Comparison of ENCODE assay signal across 8 cellular contexts in genomic region chr20:31713312-31714049, GRCh38. TPM values are rescaled to one million over a fixed set of nuclear protein-coding genes. Genes with fewer than 3 reads are reported as not detected.
DNase-seq lines count a peak whose midpoint lies in the region; ATAC-seq and TF ChIP-seq lines count a peak whose summit lies in the region.

No MANE protein-coding gene starts in this region.

- peak; percentile 32 for DNase-seq in T1000 (lab: John Stamatoyannopoulos, UW)
- peak; percentile 90 for DNase-seq in fibroblast of the aortic adventitia (ENCODE audit: low read depth)
- DNase-seq in osteoblast (ENCODE audit: insufficient read length, low spot score, missing footprints) = peak; percentile 93
- DNase-seq in NCI-H2081 treated with DMSO at 0.1 percent for 48 hours (lab: John Stamatoyannopoulos, UW) = no peak
- DNase-seq in NCI-H1694 treated with DMSO at 0.1 percent for 48 hours (lab: John Stamatoyannopoulos, UW) = no peak

- H3K4me3 ChIP-seq in fibroblast of the aortic adventitia (ENCODE audit: low read depth, low read length) = peak overlapping the region; percentile 53
- peak overlapping the region; percentile 56 for H3K4me3 ChIP-seq in osteoblast (ENCODE audit: insufficient read depth, low read length)

- H3K36me3 ChIP-seq in ES-I3 (ENCODE audit: insufficient read depth, low read length) = peaks cover 18% of the 10 kb centered on the region
- peaks cover 40% of the 10 kb centered on the region for H3K36me3 ChIP-seq in osteoblast (ENCODE audit: insufficient read depth, low read length)

- H3K4me1 ChIP-seq in ES-I3 (ENCODE audit: insufficient read depth, low read length) (peaks cover 64% of the 10 kb centered on the region), osteoblast (ENCODE audit: insufficient read depth, low read length) (peaks cover 54% of the 10 kb centered on the region)

- ATAC-seq in HG02870 (IDR thresholded peaks at IDR 0.05; ENCODE audit: unreplicated experiment) (no peak), HG03280 (IDR thresholded peaks at IDR 0.05; ENCODE audit: unreplicated experiment) (no peak)

- peak overlapping the region; percentile 95 for H3K27ac ChIP-seq in osteoblast (ENCODE audit: low read depth, low read length)

- H2AFZ ChIP-seq in osteoblast (ENCODE audit: low read length) = no peak overlapping the region

- peak overlapping the region; percentile 92 for H3K4me2 ChIP-seq in osteoblast (ENCODE audit: insufficient read depth, low read length)

- TF ChIP-seq CTCF in fibroblast of the aortic adventitia (IDR thresholded peaks at IDR 0.05; ENCODE audit: insufficient read depth, low read length) (no peak), osteoblast (IDR thresholded peaks at IDR 0.05; ENCODE audit: extremely low read depth, low read depth, low read length) (no peak)

- H3K9me3 ChIP-seq in ES-I3 (ENCODE audit: control insufficient read depth, insufficient read depth, low read length) = no peaks in the 10 kb centered on the region
- no peaks in the 10 kb centered on the region for H3K9me3 ChIP-seq in osteoblast (ENCODE audit: low read depth, low read length)

- H3K79me2 ChIP-seq in osteoblast (ENCODE audit: insufficient read depth, low read length) = peaks cover 89% of the 10 kb centered on the region

- H4K20me1 ChIP-seq in osteoblast (ENCODE audit: insufficient read depth, low read length) = no peaks in the 10 kb centered on the region

- peak overlapping the region; percentile 15 for H3K9ac ChIP-seq in ES-I3 (ENCODE audit: low read depth, low read length)

- no peaks in the 10 kb centered on the region for H3K27me3 ChIP-seq in osteoblast (ENCODE audit: insufficient read depth, low read length)

RNA-seq across cellular contexts. Expression of gene BCL2L1, which starts 9.2 kb away (rescaled TPM):
- 59.9 and 101 TPM in 2 replicates for total RNA-seq in fibroblast of the aortic adventitia (ENCODE audit: low replicate concordance)
- 127 and 136 TPM in 2 replicates for total RNA-seq in osteoblast

RNA-seq across cellular contexts. Expression of gene TPX2, which starts 25.6 kb away (rescaled TPM):
- 6.2 and 91.1 TPM in 2 replicates for total RNA-seq in fibroblast of the aortic adventitia (ENCODE audit: low replicate concordance)
- total RNA-seq in osteoblast = 16.2 and 18.5 TPM in 2 replicates

Comparison
In these comparisons a context has a peak if more than half of its experiments do, and no peak if none do; other contexts are left out.
1. DNase-seq: peak in T1000 (single experiment), fibroblast of the aortic adventitia (single experiment) and osteoblast (single experiment); none in NCI-H2081 treated with DMSO at 0.1 percent for 48 hours (single experiment) and NCI-H1694 treated with DMSO at 0.1 percent for 48 hours (single experiment).